Comparison of ENCODE assay signal across 9 cellular contexts in the genomic region with DNA sequence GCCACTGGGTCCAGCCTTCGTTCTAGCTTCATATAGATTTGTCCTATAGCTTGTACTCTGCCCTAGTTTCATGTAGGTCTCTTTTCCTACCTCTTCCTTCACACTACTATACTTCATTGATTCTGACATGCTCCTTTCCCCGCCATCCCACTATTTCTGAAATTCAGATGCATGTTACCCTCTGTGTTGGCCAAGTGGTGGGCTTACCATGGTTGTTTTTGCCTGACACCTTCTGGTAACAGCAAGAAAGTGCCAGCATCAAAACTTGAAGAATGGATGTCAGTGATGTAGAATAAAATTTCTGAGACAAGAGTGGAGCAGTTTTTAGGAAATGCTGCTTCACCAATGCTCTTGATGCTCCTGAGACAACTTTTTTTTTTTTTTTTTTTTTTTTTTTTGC. TPM values are rescaled to one million over a fixed set of nuclear protein-coding genes. Genes with fewer than 3 reads are reported as not detected.
DNase-seq lines count a peak whose midpoint lies in the region; ATAC-seq and TF ChIP-seq lines count a peak whose summit lies in the region.
"Had no signal": no experiment of that assay in that cellular context is flagged by ENCODE, and none has a peak within 500 bp of the region (broad histone marks: within the 10 kb centered on the region; RNA-seq: fewer than 3 reads in every experiment).

No MANE protein-coding gene starts in this region.

- TF ChIP-seq CTCF in WI38 (IDR thresholded peaks at IDR 0.05; ENCODE audit: low read depth, low read length) (peak; percentile 44), glutamatergic neuron (IDR thresholded peaks at IDR 0.05; ENCODE audit: partially characterized antibody, unreplicated experiment) (no peak)

- no peaks in the 10 kb centered on the region for H3K27me3 ChIP-seq in CD4-positive, alpha-beta memory T cell (ENCODE audit: insufficient read depth, low read length)
- no peaks in the 10 kb centered on the region for H3K27me3 ChIP-seq in HAP-1 (ENCODE audit: low read depth)

- ATAC-seq in HG03139 (IDR thresholded peaks at IDR 0.05; ENCODE audit: unreplicated experiment) (no peak), HG03457 (IDR thresholded peaks at IDR 0.05; ENCODE audit: unreplicated experiment) (no peak)

- H3K4me1 Mint-ChIP-seq in CD4-positive, alpha-beta memory T cell, result peaks cover 11 to 31% (median 19%) of the 10 kb centered on the region in 4 donors
- H3K4me1 Mint-ChIP-seq in glutamatergic neuron (ENCODE audit: low read depth, unreplicated experiment), result no peaks in the 10 kb centered on the region

- peak overlapping the region in 2 of 7 donors; percentile 18 to 75 for H3K27ac Mint-ChIP-seq in CD4-positive, alpha-beta memory T cell
- no peak overlapping the region for H3K27ac Mint-ChIP-seq in glutamatergic neuron (ENCODE audit: unreplicated experiment)

- no peak overlapping the region for H3K4me3 ChIP-seq in CD4-positive, alpha-beta memory T cell (ENCODE audit: low read length in 2 of 2)
- H3K4me3 ChIP-seq in HAP-1 (no peak overlapping the region), WI38 (ENCODE audit: low read depth, low read length) (no peak overlapping the region)

- H3K4me1 ChIP-seq in CD4-positive, alpha-beta memory T cell (ENCODE audit: insufficient read depth, low read length), result peaks cover 14% of the 10 kb centered on the region
- H3K4me1 ChIP-seq in HAP-1, result no peaks in the 10 kb centered on the region

- no peaks in the 10 kb centered on the region for H3K9me3 Mint-ChIP-seq in CD4-positive, alpha-beta memory T cell
- no peaks in the 10 kb centered on the region for H3K9me3 Mint-ChIP-seq in glutamatergic neuron (ENCODE audit: unreplicated experiment)

- H3K36me3 Mint-ChIP-seq in CD4-positive, alpha-beta memory T cell, result no peaks in the 10 kb centered on the region
- H3K36me3 Mint-ChIP-seq in glutamatergic neuron (ENCODE audit: unreplicated experiment), result no peaks in the 10 kb centered on the region

- CTCF ChIA-PET in CD4-positive, alpha-beta memory T cell (lab: Charles Lee; ENCODE audit: partially characterized antibody), result interaction anchor here (0.6 to 9.2 kb wide), 37 partner anchors 9 to 721 kb away, joined by 3 to 144 read pairs (median 4); partner anchors contain the start of gene SERINC5

- H3K27me3 Mint-ChIP-seq in CD4-positive, alpha-beta memory T cell, result no peaks in the 10 kb centered on the region
- no peaks in the 10 kb centered on the region for H3K27me3 Mint-ChIP-seq in glutamatergic neuron (ENCODE audit: unreplicated experiment)

- H3K36me3 ChIP-seq in CD4-positive, alpha-beta memory T cell (ENCODE audit: insufficient read depth, low read length), result no peaks in the 10 kb centered on the region
- H3K36me3 ChIP-seq in HAP-1 (replicated peaks), result no peaks in the 10 kb centered on the region

- no peak overlapping the region for H3K4me3 Mint-ChIP-seq in CD4-positive, alpha-beta memory T cell
- no peak overlapping the region for H3K4me3 Mint-ChIP-seq in glutamatergic neuron (ENCODE audit: unreplicated experiment)

- POLR2A ChIA-PET in CD4-positive, alpha-beta memory T cell (lab: Charles Lee; ENCODE audit: partially characterized antibody), result interaction anchor here (0.6 to 11.7 kb wide), 8 partner anchors 18 to 186 kb away, joined by 3 to 184 read pairs (median 4); partner anchors contain the start of gene SERINC5

- intact Hi-C loops in CD4-positive, alpha-beta memory T cell (cut with micrococcal nuclease), result loop anchor here (1.0 kb wide), 1 partner anchor 183 kb away; no protein-coding TSS in a partner anchor

- no peak overlapping the region for H3K27ac ChIP-seq in CD4-positive, alpha-beta memory T cell (ENCODE audit: low read depth, low read length)

- peak in 4 of 5 donors; percentile 28 to 39 (median 35) for DNase-seq in CD4-positive, alpha-beta memory T cell
- peak; percentile 39 to 40 for DNase-seq in HAP-1 (ENCODE audit: low spot score in 2 of 2)
- peak; percentile 56 for DNase-seq in iPS-NIHi7 (ENCODE audit: extremely low spot score)
- DNase-seq in NCI-H1930 (lab: John Stamatoyannopoulos, UW), result no peak
- no peak for DNase-seq in glutamatergic neuron

- in situ Hi-C loops in HAP-1 (cut with MboI; ENCODE audit: low sequenced_read_pairs), result loop anchor here (25.0 kb wide), 1 partner anchor 388 kb away; no protein-coding TSS in a partner anchor

- no peaks in the 10 kb centered on the region for H3K9me3 ChIP-seq in CD4-positive, alpha-beta memory T cell (ENCODE audit: control insufficient read depth in 1 of 2, low read length in 2 of 2)
- H3K9me3 ChIP-seq in HAP-1, result no peaks in the 10 kb centered on the region

RNA-seq across cellular contexts. Expression of gene SERINC5, which starts 19.5 kb away (rescaled TPM):
- total RNA-seq in CD4-positive, alpha-beta memory T cell, result 100 to 1,000 TPM; 153 to 165 TPM
- polyA plus RNA-seq in CD4-positive, alpha-beta memory T cell, result 10 to 100 TPM; 20.7 to 35.2 TPM
- total RNA-seq in glutamatergic neuron (ENCODE audit: unreplicated experiment), result 15.1 TPM

RNA-seq across cellular contexts. Expression of gene SPZ1, which starts 44.5 kb away (rescaled TPM):
- total RNA-seq in CD4-positive, alpha-beta memory T cell, result not detected
- polyA plus RNA-seq in CD4-positive, alpha-beta memory T cell, result not detected
- not detected for total RNA-seq in glutamatergic neuron (ENCODE audit: unreplicated experiment)
- total RNA-seq: glomerular endothelial cell had no signal

Comparison
In these comparisons a context has a peak if more than half of its experiments do, and no peak if none do; other contexts are left out.
1. DNase-seq: peak in CD4-positive, alpha-beta memory T cell (4 of 5), HAP-1 (2 of 2) and iPS-NIHi7 (single experiment); none in NCI-H1930 (0 of 2) and glutamatergic neuron (single experiment).